18 cellular contexts compared by ENCODE assay signal in the genomic region with DNA sequence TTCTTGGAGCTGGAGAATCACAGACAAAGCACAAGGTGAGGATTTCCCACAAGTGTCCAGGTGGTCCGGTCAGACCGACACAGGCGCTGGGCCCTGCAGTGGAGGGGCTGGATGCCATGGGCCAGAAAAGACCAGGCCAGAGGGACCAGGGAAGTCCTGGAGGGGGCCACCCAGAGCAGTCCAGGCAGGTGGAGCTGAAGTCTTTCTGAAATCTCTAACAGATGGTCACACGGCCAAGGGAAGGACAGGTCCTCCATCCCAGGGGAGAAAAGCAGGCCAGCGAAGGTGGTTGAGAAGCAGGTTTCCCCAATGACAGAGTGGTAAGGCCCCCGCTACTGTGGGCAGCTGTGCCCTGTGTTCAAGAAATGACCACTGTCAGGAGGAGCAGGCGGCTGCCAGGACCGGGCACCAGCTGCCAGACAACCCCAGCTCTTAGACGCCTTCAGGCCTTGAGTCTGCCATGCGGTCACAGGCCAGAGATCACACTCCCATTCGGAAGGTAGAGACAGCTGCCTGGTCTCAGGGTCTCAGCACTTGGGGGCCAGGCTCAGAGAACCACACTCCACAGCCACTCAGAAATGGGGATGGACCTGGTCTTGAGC. TPM values are rescaled to one million over a fixed set of nuclear protein-coding genes. Genes with fewer than 3 reads are reported as not detected.
DNase-seq lines count a peak whose midpoint lies in the region; ATAC-seq lines count a peak whose summit lies in the region.
"Had no signal": no experiment of that assay in that cellular context is flagged by ENCODE, and none has a peak within 500 bp of the region (broad histone marks: within the 10 kb centered on the region; RNA-seq: fewer than 3 reads in every experiment).

No MANE protein-coding gene starts in this region.

- WGBS in aorta, 2 donors, result 80 to 82% methylated on average over 11 of the region's 11 CpGs

- no peak overlapping the region for H3K27ac ChIP-seq in aorta (ENCODE audit: low read depth in 1 of 2, low read length in 2 of 2)

- intact Hi-C loops in posterior cingulate gyrus (cut with DNase I), result no loop called here
- intact Hi-C loops in aorta (cut with DNase I), result no loop called here

- H3K36me3 ChIP-seq in aorta (ENCODE audit: control insufficient read depth in 1 of 2, insufficient read depth in 2 of 2, low read length in 1 of 2), result peaks cover 0 to 4% of the 10 kb centered on the region in 2 donors

- ATAC-seq in aorta (ENCODE audit: low FRiP score) (no peak), GM18870 (IDR thresholded peaks at IDR 0.05; ENCODE audit: unreplicated experiment) (no peak)
- ATAC-seq: activated CD4-positive, alpha-beta T cell treated with anti-CD3 and anti-CD28 coated beads for 36 hours; left colon; Panc1; T-helper 17 cell had no signal

- DNase-seq in activated CD8-positive, alpha-beta memory T cell treated with anti-CD3 and anti-CD28 coated beads, Interleukin-2, amount 50 U/mL, for 4 hours, result peak; percentile 6
- DNase-seq in activated CD8-positive, alpha-beta memory T cell treated with anti-CD3 and anti-CD28 coated beads, Interleukin-2, amount 50 U/mL, for 48 hours, result no peak
- DNase-seq in islet precursor cell (peak; percentile 46), posterior cingulate gyrus (peak in 6 of 10 donors; percentile 2 to 62 (median 5)), aorta (peak; percentile 33 to 66), GOT3 (lab: John Stamatoyannopoulos, UW) (no peak), D341Med (ENCODE audit: low spot score) (no peak)
- DNase-seq: 8988T; activated CD4-positive, alpha-beta T cell treated with anti-CD3 and anti-CD28 coated beads for 36 hours; activated T-cell treated with anti-CD3 and anti-CD28 coated beads, Interleukin-2, amount 50 U/mL, for 1 hour; CD4-positive, alpha-beta memory T cell; HFFc6; NCI-H1694 treated with DMSO at 0.1 percent for 48 hours had no signal

- no peak overlapping the region for H3K4me3 ChIP-seq in aorta (ENCODE audit: low read length in 2 of 2)

- H3K9me3 ChIP-seq in aorta (ENCODE audit: control insufficient read depth, low read length), result no peaks in the 10 kb centered on the region

- no peaks in the 10 kb centered on the region for H3K27me3 ChIP-seq in aorta (ENCODE audit: control insufficient read depth in 1 of 2, insufficient read depth in 2 of 2, low read length in 1 of 2)

- H3K4me1 ChIP-seq in aorta (ENCODE audit: control insufficient read depth in 1 of 2, insufficient read depth in 2 of 2, low read length in 2 of 2), result no peaks in the 10 kb centered on the region

RNA-seq across cellular contexts. Expression of a gene that starts 25.9 kb away (rescaled TPM):
- 10 to 100 TPM; 34.8 to 42.3 TPM for total RNA-seq in aorta
- 10 to 100 TPM; 27.5 to 33.6 TPM for polyA plus RNA-seq in aorta

RNA-seq across cellular contexts. Expression of a gene that starts 42.0 kb away (rescaled TPM):
- 10 to 100 TPM; 15.9 to 16.4 TPM for total RNA-seq in aorta
- polyA plus RNA-seq in aorta, result 10 to 100 TPM in 1 of 2 donors, 1 to 10 TPM in 1; 4.1 to 15.6 TPM
- total RNA-seq: epithelial cell of proximal tubule had no signal

Comparison
In these comparisons a context has a peak if more than half of its experiments do, and no peak if none do; other contexts are left out.
1. DNase-seq: peak in activated CD8-positive, alpha-beta memory T cell treated with anti-CD3 and anti-CD28 coated beads, Interleukin-2, amount 50 U/mL, for 4 hours (single experiment), islet precursor cell (single experiment), posterior cingulate gyrus (6 of 10) and aorta (2 of 2); none in activated CD8-positive, alpha-beta memory T cell treated with anti-CD3 and anti-CD28 coated beads, Interleukin-2, amount 50 U/mL, for 48 hours (single experiment), GOT3 (single experiment) and D341Med (single experiment).